ENCODE assay signal across 17 cellular contexts in the genomic region with DNA sequence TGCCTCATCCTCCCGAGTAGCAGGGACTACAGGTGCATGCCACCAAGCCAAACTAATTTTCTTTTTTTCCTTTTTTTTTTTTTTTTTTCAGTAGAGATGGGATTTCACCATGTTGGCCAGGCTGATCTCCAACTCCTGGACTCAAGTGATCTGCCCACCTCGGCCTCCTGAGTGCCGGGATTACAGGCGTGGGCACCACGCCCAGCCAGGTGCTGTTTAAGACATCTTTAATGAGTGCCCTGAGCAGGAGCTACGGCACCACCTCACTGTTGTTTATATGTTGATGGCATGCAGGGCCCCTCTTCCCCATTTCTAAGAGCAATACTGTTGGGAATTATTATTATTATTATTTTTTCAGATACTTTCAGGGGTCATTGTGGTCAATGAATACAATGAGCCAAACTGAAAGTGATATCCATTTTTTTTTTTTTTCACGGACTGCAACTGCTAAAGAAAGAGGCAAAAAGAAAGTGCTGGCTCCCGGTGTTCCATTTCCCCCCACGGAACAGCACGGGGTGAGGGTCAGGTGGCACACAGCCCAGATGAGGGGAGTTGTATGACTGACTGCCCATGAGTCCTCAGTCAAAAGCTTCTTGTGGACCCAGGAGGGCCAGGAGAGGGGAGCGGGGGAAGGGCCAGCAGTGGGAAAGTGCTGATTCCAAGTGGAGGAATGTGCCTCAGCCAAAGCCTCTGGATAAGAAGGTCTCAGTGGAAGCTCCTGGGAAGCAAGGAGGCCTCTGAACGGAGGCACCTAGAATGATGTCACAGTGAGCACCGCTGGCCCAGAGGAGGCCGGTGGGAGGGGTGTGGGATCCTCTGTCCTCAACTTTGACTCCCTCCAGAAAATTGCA.
DNase-seq lines count a peak whose midpoint lies in the region; ATAC-seq and TF ChIP-seq lines count a peak whose summit lies in the region.
"Had no signal": no experiment of that assay in that cellular context is flagged by ENCODE, and none has a peak within 500 bp of the region (broad histone marks: within the 10 kb centered on the region; RNA-seq: fewer than 3 reads in every experiment).

No MANE protein-coding gene starts in this region.

- H3K36me3 ChIP-seq in PC-3 (ENCODE audit: low read depth, low read length) (no peaks in the 10 kb centered on the region), mesendoderm (ENCODE audit: control insufficient read depth, insufficient read depth, low read length) (no peaks in the 10 kb centered on the region), skeletal muscle satellite cell (ENCODE audit: insufficient read depth, low read length) (no peaks in the 10 kb centered on the region), adrenal gland (replicated peaks in 1 of 2) (no peaks in the 10 kb centered on the region)
- H3K36me3 ChIP-seq: BLaER1 treated with 17β-estradiol and CSF1 and Interleukin-3, amounts not matched to agents 10 nM and 100 nM; MG63; SJCRH30 had no signal

- no peak overlapping the region for H3K56ac ChIP-seq in mesendoderm (ENCODE audit: low read length)

- H4K5ac ChIP-seq in mesendoderm (ENCODE audit: low read length): no peak overlapping the region

- H3K27ac ChIP-seq in PC-3 (ENCODE audit: low read length) (no peak overlapping the region), mesendoderm (ENCODE audit: low read depth, low read length) (no peak overlapping the region), adrenal gland (no peak overlapping the region)
- H3K27ac ChIP-seq: BLaER1 treated with 17β-estradiol and CSF1 and Interleukin-3, amounts not matched to agents 10 nM and 100 nM; SJCRH30 had no signal

- peaks cover 29% of the 10 kb centered on the region; the same call in 1 of the 2 replicates for H3K27me3 ChIP-seq in PC-3 (ENCODE audit: low read length)
- no peaks in the 10 kb centered on the region for H3K27me3 ChIP-seq in mesendoderm (ENCODE audit: insufficient read depth, low read length, poor library complexity)
- peaks cover 6% of the 10 kb centered on the region for H3K27me3 ChIP-seq in skeletal muscle satellite cell (ENCODE audit: control insufficient read depth, insufficient read depth, low read length)
- no peaks in the 10 kb centered on the region for H3K27me3 ChIP-seq in adrenal gland
- H3K27me3 ChIP-seq: BLaER1 treated with 17β-estradiol and CSF1 and Interleukin-3, amounts not matched to agents 10 nM and 100 nM; MG63; SJCRH30 had no signal

- H3K4ac ChIP-seq in mesendoderm (ENCODE audit: low read depth, low read length): no peak overlapping the region

- H3K79me1 ChIP-seq in mesendoderm (ENCODE audit: low read length): no peaks in the 10 kb centered on the region

- H4K8ac ChIP-seq in mesendoderm (ENCODE audit: low read depth, low read length): no peak overlapping the region

- CTCF ChIA-PET in PC-3 (lab: Charles Lee): no interaction called here

- no peaks in the 10 kb centered on the region for H3K9me3 ChIP-seq in PC-3 (ENCODE audit: low read length)
- H3K9me3 ChIP-seq in skeletal muscle satellite cell (replicated peaks; ENCODE audit: low read length): no peaks in the 10 kb centered on the region
- no peaks in the 10 kb centered on the region for H3K9me3 ChIP-seq in adrenal gland (replicated peaks in 1 of 3)
- H3K9me3 ChIP-seq: BLaER1 treated with 17β-estradiol and CSF1 and Interleukin-3, amounts not matched to agents 10 nM and 100 nM; MG63; SJCRH30 had no signal

- H3K23ac ChIP-seq in mesendoderm (ENCODE audit: low read length): no peak overlapping the region

- H3K4me2 ChIP-seq in PC-3 (ENCODE audit: low read length) (peak overlapping the region; percentile 28; the same call in 1 of the 2 replicates), mesendoderm (ENCODE audit: low read length) (no peak overlapping the region), skeletal muscle satellite cell (ENCODE audit: low read length) (peak overlapping the region; percentile 39)
- H3K4me2 ChIP-seq: BLaER1 treated with 17β-estradiol and CSF1 and Interleukin-3, amounts not matched to agents 10 nM and 100 nM had no signal

- H2AFZ ChIP-seq in PC-3 (ENCODE audit: low read length): no peak overlapping the region

- no TSS peak for BruUV-seq in PC-3 (replicated peaks; lab: Mats Ljungman, UMichigan)

- TF ChIP-seq CTCF in PC-3 (conservative IDR thresholded peaks at IDR 0.05; ENCODE audit: low read depth, low read length): no peak
- TF ChIP-seq CTCF in adrenal gland (IDR thresholded peaks at IDR 0.05): no peak

- H3K4me1 ChIP-seq in PC-3 (ENCODE audit: insufficient read depth, low read length) (no peaks in the 10 kb centered on the region), mesendoderm (ENCODE audit: control insufficient read depth, low read depth, low read length) (peaks cover 7% of the 10 kb centered on the region), skeletal muscle satellite cell (ENCODE audit: control insufficient read depth, insufficient read depth, low read length) (no peaks in the 10 kb centered on the region), adrenal gland (replicated peaks in 1 of 2) (no peaks in the 10 kb centered on the region)
- H3K4me1 ChIP-seq: BLaER1 treated with 17β-estradiol and CSF1 and Interleukin-3, amounts not matched to agents 10 nM and 100 nM; SJCRH30 had no signal

- no peak overlapping the region for H2BK5ac ChIP-seq in mesendoderm (ENCODE audit: low read length)

- H3K4me3 ChIP-seq in PC-3 (ENCODE audit: low read length) (no peak overlapping the region; the same call in 1 of the 2 replicates), mesendoderm (ENCODE audit: low read length) (no peak overlapping the region), skeletal muscle satellite cell (ENCODE audit: low read length) (no peak overlapping the region), adrenal gland (no peak overlapping the region)
- H3K4me3 ChIP-seq: BLaER1 treated with 17β-estradiol and CSF1 and Interleukin-3, amounts not matched to agents 10 nM and 100 nM; MG63; SJCRH30 had no signal

- TF ChIP-seq POLR2A in adrenal gland (IDR thresholded peaks at IDR 0.05): no peak

- no peak overlapping the region for H2AK5ac ChIP-seq in mesendoderm (ENCODE audit: low read length)

- ATAC-seq in PC-3: no peak
- ATAC-seq in GM18907 (IDR thresholded peaks at IDR 0.05; ENCODE audit: unreplicated experiment): no peak

- H3K9ac ChIP-seq in PC-3 (ENCODE audit: low read length) (no peak overlapping the region), mesendoderm (ENCODE audit: low read length) (no peak overlapping the region), skeletal muscle satellite cell (ENCODE audit: low read depth, low read length) (no peak overlapping the region)
- H3K9ac ChIP-seq: BLaER1 treated with 17β-estradiol and CSF1 and Interleukin-3, amounts not matched to agents 10 nM and 100 nM had no signal

- DNase-seq in ELF-1 (ENCODE audit: low read depth, low spot score) (peak; percentile 19), PC-3 (no peak), mesendoderm (peak; percentile 11), adrenal gland (no peak)
- no peak for DNase-seq in stimulated activated CD4-positive, alpha-beta T cell treated with anti-CD3 and anti-CD28 coated beads, Interleukin-4, amount 100 ng/mL, for 1 hour
- DNase-seq: CD8-positive, alpha-beta memory T cell; DND-41; GDM1; Karpas-422; MG63; NCI-H1092; NCI-H345; NCI-H526; SJCRH30 had no signal

- POLR2A ChIA-PET in PC-3 (lab: Charles Lee; ENCODE audit: unreplicated experiment): no interaction called here

- H2BK120ac ChIP-seq in mesendoderm (ENCODE audit: low read depth, low read length): no peak overlapping the region

- H3F3A ChIP-seq in PC-3 (ENCODE audit: low read length, unreplicated experiment): no peaks in the 10 kb centered on the region

- no peaks in the 10 kb centered on the region for H3K9me2 ChIP-seq in PC-3 (replicated peaks; ENCODE audit: low read length)

- no CpG with 5 or more reads among the region's 14 CpGs for WGBS in mesendoderm (ENCODE audit: extremely low coverage, insufficient coverage, low lambda C conversion rate)
- 71 to 82% (median 78%) methylated on average over 12 to 14 of the region's 14 CpGs for WGBS in adrenal gland, 4 donors

- intact Hi-C loops in PC-3 (cut with micrococcal nuclease): no loop called here
- intact Hi-C loops in adrenal gland (cut with DNase I): no loop called here

- H3K79me2 ChIP-seq in PC-3 (ENCODE audit: low read length) (no peaks in the 10 kb centered on the region), mesendoderm (ENCODE audit: control insufficient read depth, insufficient read depth, low read length) (no peaks in the 10 kb centered on the region)

- no peak overlapping the region for H2BK15ac ChIP-seq in mesendoderm (replicated peaks; ENCODE audit: low read depth)

- no peak overlapping the region for H3K18ac ChIP-seq in mesendoderm (ENCODE audit: low read length)

- no peaks in the 10 kb centered on the region for H4K20me1 ChIP-seq in PC-3 (ENCODE audit: low read length)
- H4K20me1 ChIP-seq: BLaER1 treated with 17β-estradiol and CSF1 and Interleukin-3, amounts not matched to agents 10 nM and 100 nM had no signal

Comparison
In these comparisons a context has a peak if more than half of its experiments do, and no peak if none do; other contexts are left out.
1. DNase-seq: peak in ELF-1 (single experiment) and mesendoderm (single experiment); none in PC-3 (single experiment), adrenal gland (0 of 7) and stimulated activated CD4-positive, alpha-beta T cell treated with anti-CD3 and anti-CD28 coated beads, Interleukin-4, amount 100 ng/mL, for 1 hour (single experiment).